12 cellular contexts compared by ENCODE assay signal in genomic region chr12:14893471-14894250, GRCh38. TPM values are rescaled to one million over a fixed set of nuclear protein-coding genes. Genes with fewer than 3 reads are reported as not detected.
DNase-seq lines count a peak whose midpoint lies in the region; ATAC-seq and TF ChIP-seq lines count a peak whose summit lies in the region.
"Had no signal": no experiment of that assay in that cellular context is flagged by ENCODE, and none has a peak within 500 bp of the region (broad histone marks: within the 10 kb centered on the region; RNA-seq: fewer than 3 reads in every experiment).

No MANE protein-coding gene starts in this region.

- H3K36me3 ChIP-seq in ACC112 (ENCODE audit: insufficient read depth, low read length) (no peaks in the 10 kb centered on the region), rectal smooth muscle tissue (ENCODE audit: control insufficient read depth, insufficient read depth, low read length) (no peaks in the 10 kb centered on the region), HAP-1 (replicated peaks) (no peaks in the 10 kb centered on the region)

- peaks cover 11% of the 10 kb centered on the region for H3K4me1 ChIP-seq in ACC112 (ENCODE audit: control insufficient read depth, insufficient read depth, low read length, unreplicated experiment)
- H3K4me1 ChIP-seq in rectal smooth muscle tissue (ENCODE audit: control insufficient read depth, insufficient read depth, low read length): peaks cover 12% of the 10 kb centered on the region
- no peaks in the 10 kb centered on the region for H3K4me1 ChIP-seq in HAP-1

- H3K9me3 ChIP-seq in HAP-1: no peaks in the 10 kb centered on the region

- peak overlapping the region; percentile 18 for H3K4me3 Mint-ChIP-seq in chondrocyte (ENCODE audit: unreplicated experiment)
- H3K4me3 Mint-ChIP-seq in activated naive CD8-positive, alpha-beta T cell treated with anti-CD3 and anti-CD28 coated beads, Interleukin-2, amount 50 U/mL, for 24 hours: no peak overlapping the region

- peak overlapping the region; percentile 31 for H2AFZ ChIP-seq in ACC112 (ENCODE audit: low read length, unreplicated experiment)

- peaks cover 2% of the 10 kb centered on the region for H3K36me3 Mint-ChIP-seq in chondrocyte (ENCODE audit: low read depth)
- H3K36me3 Mint-ChIP-seq in activated naive CD8-positive, alpha-beta T cell treated with anti-CD3 and anti-CD28 coated beads, Interleukin-2, amount 50 U/mL, for 24 hours (ENCODE audit: low read depth): no peaks in the 10 kb centered on the region

- peak; percentile 14 for TF ChIP-seq CTCF in chondrocyte (IDR thresholded peaks at IDR 0.05)

- no peaks in the 10 kb centered on the region for H3K9me3 Mint-ChIP-seq in chondrocyte (ENCODE audit: low read depth)
- no peaks in the 10 kb centered on the region for H3K9me3 Mint-ChIP-seq in activated naive CD8-positive, alpha-beta T cell treated with anti-CD3 and anti-CD28 coated beads, Interleukin-2, amount 50 U/mL, for 24 hours

- peaks cover 37% of the 10 kb centered on the region for H3K4me1 Mint-ChIP-seq in chondrocyte (ENCODE audit: low read depth)
- H3K4me1 Mint-ChIP-seq in activated naive CD8-positive, alpha-beta T cell treated with anti-CD3 and anti-CD28 coated beads, Interleukin-2, amount 50 U/mL, for 24 hours: no peaks in the 10 kb centered on the region

- peak overlapping the region; percentile 84 for H3K27ac Mint-ChIP-seq in chondrocyte (ENCODE audit: unreplicated experiment)
- H3K27ac Mint-ChIP-seq in activated naive CD8-positive, alpha-beta T cell treated with anti-CD3 and anti-CD28 coated beads, Interleukin-2, amount 50 U/mL, for 24 hours: no peak overlapping the region

- H3K4me3 ChIP-seq in ACC112 (ENCODE audit: low read depth, low read length) (no peak overlapping the region), rectal smooth muscle tissue (ENCODE audit: low read length) (no peak overlapping the region), HAP-1 (no peak overlapping the region)

- no peak overlapping the region for H3K9ac ChIP-seq in rectal smooth muscle tissue (ENCODE audit: low read length)

- no peaks in the 10 kb centered on the region for H3K27me3 Mint-ChIP-seq in chondrocyte (ENCODE audit: low read depth)
- no peaks in the 10 kb centered on the region for H3K27me3 Mint-ChIP-seq in activated naive CD8-positive, alpha-beta T cell treated with anti-CD3 and anti-CD28 coated beads, Interleukin-2, amount 50 U/mL, for 24 hours

- no peak for ATAC-seq in HG02981 (IDR thresholded peaks at IDR 0.05; ENCODE audit: unreplicated experiment)
- no peak for ATAC-seq in activated naive CD8-positive, alpha-beta T cell treated with anti-CD3 and anti-CD28 coated beads, Interleukin-2, amount 50 U/mL, for 24 hours

- H3K27me3 ChIP-seq in ACC112 (ENCODE audit: insufficient read depth, low read length) (no peaks in the 10 kb centered on the region), rectal smooth muscle tissue (ENCODE audit: control insufficient read depth, insufficient read depth, low read length) (no peaks in the 10 kb centered on the region), HAP-1 (ENCODE audit: low read depth) (no peaks in the 10 kb centered on the region)

- H3K27ac ChIP-seq in ACC112 (ENCODE audit: low read depth, low read length) (no peak overlapping the region), rectal smooth muscle tissue (ENCODE audit: low read depth, low read length) (peak overlapping the region; percentile 68)

- in situ Hi-C loops in HAP-1 (cut with MboI; ENCODE audit: low sequenced_read_pairs): no loop called here

- DNase-seq in chondrocyte (ENCODE audit: low spot score) (no peak), iris pigment epithelial cell (ENCODE audit: low read depth) (peak; percentile 52), DMS153 (lab: John Stamatoyannopoulos, UW) (no peak), HAP-1 (ENCODE audit: low spot score in 2 of 2) (no peak)
- no peak for DNase-seq in activated naive CD8-positive, alpha-beta T cell treated with anti-CD3 and anti-CD28 coated beads, Interleukin-2, amount 50 U/mL, for 24 hours
- DNase-seq: DMS79, NCI-H526 treated with DMSO at 0.1 percent for 48 hours, SHP77 treated with DMSO at 0.1 percent for 48 hours had no signal

- H3K79me2 ChIP-seq in ACC112 (ENCODE audit: control insufficient read depth, insufficient read depth, low read length, unreplicated experiment): no peaks in the 10 kb centered on the region

RNA-seq across cellular contexts. Expression of gene MGP, which starts 8.0 kb away (rescaled TPM):
- 158 to 215 TPM (median 213 TPM) in 3 replicates for total RNA-seq in chondrocyte

RNA-seq across cellular contexts. Expression of gene ERP27, which starts 44.7 kb away (rescaled TPM):
- 0.73 to 0.87 TPM (median 0.77 TPM) in 3 replicates for total RNA-seq in chondrocyte

RNA-seq across cellular contexts. Expression of gene ART4, which starts 50.3 kb away (rescaled TPM):
- total RNA-seq in chondrocyte: 0.17 to 0.37 TPM in 2 of 3 replicates, not detected in the other
- total RNA-seq: kidney epithelial cell had no signal
